Comparison of ENCODE assay signal across 26 cellular contexts in the genomic region with DNA sequence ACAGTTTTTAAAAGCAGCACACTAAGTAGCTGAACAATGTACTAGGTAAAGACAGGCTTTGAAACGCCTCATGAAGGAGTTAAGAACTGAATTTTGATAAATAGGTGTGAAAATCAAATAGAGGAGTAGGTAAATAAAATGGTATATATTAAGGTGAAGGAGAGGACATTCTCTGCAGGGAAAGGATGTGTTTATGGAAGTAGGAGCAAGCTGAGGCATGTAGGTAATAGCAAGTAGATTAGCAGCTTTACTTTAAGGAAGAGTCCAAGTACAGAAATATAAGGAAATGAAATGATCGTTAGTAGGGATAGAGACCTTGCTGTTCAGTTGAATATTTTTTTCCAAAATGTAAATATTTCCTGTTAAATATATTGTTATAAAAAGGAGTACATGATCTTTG.
"Had no signal": no experiment of that assay in that cellular context is flagged by ENCODE, and none has a peak within 500 bp of the region (broad histone marks: within the 10 kb centered on the region; RNA-seq: fewer than 3 reads in every experiment).

No MANE protein-coding gene starts in this region.

- H3K36me3 ChIP-seq: colonic mucosa, left lung, lower lobe of right lung, pancreas, sigmoid colon, suprapubic skin, tibial artery had no signal

- DNase-seq: activated B cell treated with CpG ODN at 0.5 μM for 24 hours; activated CD4-positive, alpha-beta T cell treated with anti-CD3 and anti-CD28 coated beads, Interleukin-2, amount 50 U/mL, for 1 hour; activated CD8-positive, alpha-beta memory T cell treated with anti-CD3 and anti-CD28 coated beads, Interleukin-2, amount 10 ng/mL, durations not matched to agents 7 days and 5 days; activated CD8-positive, alpha-beta T cell treated with anti-CD3 and anti-CD28 coated beads, Interleukin-2, amount 10 ng/mL, durations not matched to agents 7 days and 5 days; activated T-cell treated with anti-CD3 and anti-CD28 coated beads, Interleukin-2, amount 50 U/mL, for 48 hours; cerebellar nuclear complex; colonic mucosa; effector CD8-positive, alpha-beta T cell; hippocampal formation; immature natural killer cell; left lung; lower lobe of right lung; naive B cell; nephron progenitor cell; pancreas; psoas muscle; sigmoid colon; small intestine; stimulated activated CD4-positive, alpha-beta T cell treated with anti-CD3 and anti-CD28 coated beads, Interleukin-1b, Interleukin-23, amount 100 ng/mL, for 48 hours; stimulated activated naive CD4-positive, alpha-beta T cell; T-helper 17 cell; tibial artery had no signal

- H3K4me3 Mint-ChIP-seq: activated B cell treated with CpG ODN at 0.5 μM for 24 hours; activated CD8-positive, alpha-beta memory T cell treated with anti-CD3 and anti-CD28 coated beads, Interleukin-2, amount 10 ng/mL, durations not matched to agents 7 days and 5 days; activated CD8-positive, alpha-beta T cell treated with anti-CD3 and anti-CD28 coated beads, Interleukin-2, amount 10 ng/mL, durations not matched to agents 7 days and 5 days; immature natural killer cell; naive B cell; nephron progenitor cell; T-helper 17 cell had no signal

- H3K4me1 Mint-ChIP-seq: activated CD8-positive, alpha-beta memory T cell treated with anti-CD3 and anti-CD28 coated beads, Interleukin-2, amount 10 ng/mL, durations not matched to agents 7 days and 5 days; nephron progenitor cell had no signal

- H3K4me1 ChIP-seq: colonic mucosa, left lung, pancreas, psoas muscle had no signal

- H3K27ac ChIP-seq: colonic mucosa, left lung, lower lobe of right lung, pancreas, psoas muscle, sigmoid colon, suprapubic skin, tibial artery had no signal

- H3K27me3 ChIP-seq: colonic mucosa, left lung, pancreas, sigmoid colon, suprapubic skin, tibial artery had no signal

- H3K27me3 Mint-ChIP-seq: activated B cell treated with CpG ODN at 0.5 μM for 24 hours; activated CD8-positive, alpha-beta memory T cell treated with anti-CD3 and anti-CD28 coated beads, Interleukin-2, amount 10 ng/mL, durations not matched to agents 7 days and 5 days; naive B cell; T-helper 17 cell had no signal

- H3K4me3 ChIP-seq: colonic mucosa, left lung, lower lobe of right lung, pancreas, psoas muscle, sigmoid colon, suprapubic skin, tibial artery had no signal

- H3K9me3 ChIP-seq: colonic mucosa, lower lobe of right lung, pancreas, psoas muscle, sigmoid colon, suprapubic skin, tibial artery had no signal

- ATAC-seq: activated CD8-positive, alpha-beta memory T cell treated with anti-CD3 and anti-CD28 coated beads, Interleukin-2, amount 10 ng/mL, durations not matched to agents 7 days and 5 days; activated CD8-positive, alpha-beta T cell treated with anti-CD3 and anti-CD28 coated beads, Interleukin-2, amount 10 ng/mL, durations not matched to agents 7 days and 5 days; activated naive CD4-positive, alpha-beta T cell treated with anti-CD3 and anti-CD28 coated beads, Interleukin-2, amount 50 U/mL, for 72 hours; left lung; lower lobe of right lung; pancreas; psoas muscle; SK-N-SH treated with all-trans-retinoic acid at 6 μM for 48 hours; T-helper 17 cell had no signal

- H3K27ac Mint-ChIP-seq: activated B cell treated with CpG ODN at 0.5 μM for 24 hours; activated CD8-positive, alpha-beta memory T cell treated with anti-CD3 and anti-CD28 coated beads, Interleukin-2, amount 10 ng/mL, durations not matched to agents 7 days and 5 days; activated CD8-positive, alpha-beta T cell treated with anti-CD3 and anti-CD28 coated beads, Interleukin-2, amount 10 ng/mL, durations not matched to agents 7 days and 5 days; activated naive CD4-positive, alpha-beta T cell treated with anti-CD3 and anti-CD28 coated beads, Interleukin-2, amount 50 U/mL, for 72 hours; activated T-helper 2 cell treated with anti-CD3 and anti-CD28 coated beads, Interferon-gamma antibody, Interleukin-2, Interleukin-4, amounts not matched to agents 10 μg/mL and 5 μg/mL and 100 μg/mL, durations not matched to agents 14 hours and 24 hours and 36 hours; nephron progenitor cell; T-helper 17 cell had no signal
